In the genomic region with DNA sequence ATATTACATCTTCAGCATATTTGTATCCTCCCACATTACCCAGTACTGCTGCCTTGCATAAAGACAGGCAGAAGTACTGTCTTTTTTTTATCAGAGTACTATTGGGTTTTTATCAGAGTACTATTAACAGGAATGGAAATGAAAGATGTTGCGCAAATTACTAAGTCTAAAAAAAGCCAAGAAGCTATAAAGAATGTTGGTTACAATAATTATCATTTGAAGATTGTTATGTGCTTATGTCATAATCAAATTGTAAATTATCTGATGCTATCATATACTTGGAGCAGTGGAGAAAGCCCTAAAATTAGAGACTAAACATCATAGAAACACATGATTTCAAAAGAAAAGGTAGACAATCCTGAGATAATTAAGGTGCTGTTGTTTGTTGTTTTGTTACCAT, we compare ENCODE assay signal across 16 cellular contexts.
"Had no signal": no experiment of that assay in that cellular context is flagged by ENCODE, and none has a peak within 500 bp of the region (broad histone marks: within the 10 kb centered on the region; RNA-seq: fewer than 3 reads in every experiment).

No MANE protein-coding gene starts in this region.

- DNase-seq: activated CD4-positive, alpha-beta T cell treated with anti-CD3 and anti-CD28 coated beads for 36 hours; activated CD8-positive, alpha-beta memory T cell treated with anti-CD3 and anti-CD28 coated beads, Interleukin-2, amount 50 U/mL, for 4 hours; activated CD8-positive, alpha-beta T cell treated with anti-CD3 and anti-CD28 coated beads for 36 hours; activated T-cell treated with anti-CD3 and anti-CD28 coated beads, Interleukin-2, amount 50 U/mL, for 72 hours; central memory CD4-positive, alpha-beta T cell; effector memory CD8-positive, alpha-beta T cell; left cardiac atrium; mucosa of descending colon; natural killer cell; small intestine; T1000; tibial artery; uterus; WERI-Rb-1 had no signal

- ATAC-seq: activated CD4-positive, alpha-beta T cell treated with anti-CD3 and anti-CD28 coated beads for 36 hours; activated CD8-positive, alpha-beta T cell treated with anti-CD3 and anti-CD28 coated beads for 36 hours; activated T-cell treated with anti-CD3 and anti-CD28 coated beads, Interleukin-2, amount 50 U/mL, for 72 hours; mucosa of descending colon; natural killer cell had no signal

- H3K9me3 ChIP-seq: mucosa of descending colon, right atrium auricular region, tibial artery, uterus had no signal

- H3K4me1 ChIP-seq: uterus had no signal

- H3K27me3 ChIP-seq: right atrium auricular region, tibial artery, uterus had no signal

- H3K27ac Mint-ChIP-seq: activated CD4-positive, alpha-beta T cell treated with anti-CD3 and anti-CD28 coated beads for 36 hours; activated CD8-positive, alpha-beta T cell treated with anti-CD3 and anti-CD28 coated beads for 36 hours; activated T-cell treated with anti-CD3 and anti-CD28 coated beads, Interleukin-2, amount 50 U/mL, for 72 hours; natural killer cell had no signal

- H3K9me3 Mint-ChIP-seq: activated CD8-positive, alpha-beta T cell treated with anti-CD3 and anti-CD28 coated beads for 36 hours; effector memory CD8-positive, alpha-beta T cell; natural killer cell had no signal

- H3K27me3 Mint-ChIP-seq: activated CD4-positive, alpha-beta T cell treated with anti-CD3 and anti-CD28 coated beads for 36 hours; activated CD8-positive, alpha-beta T cell treated with anti-CD3 and anti-CD28 coated beads for 36 hours; effector memory CD8-positive, alpha-beta T cell had no signal

- H3K36me3 Mint-ChIP-seq: natural killer cell had no signal

- H3K36me3 ChIP-seq: right atrium auricular region, tibial artery, uterus, WERI-Rb-1 had no signal

- H3K4me3 Mint-ChIP-seq: activated CD4-positive, alpha-beta T cell treated with anti-CD3 and anti-CD28 coated beads for 36 hours; activated CD8-positive, alpha-beta T cell treated with anti-CD3 and anti-CD28 coated beads for 36 hours; activated T-cell treated with anti-CD3 and anti-CD28 coated beads, Interleukin-2, amount 50 U/mL, for 72 hours; natural killer cell had no signal

- H3K27ac ChIP-seq: right atrium auricular region, tibial artery, uterus, WERI-Rb-1 had no signal

- H3K4me1 Mint-ChIP-seq: activated CD4-positive, alpha-beta T cell treated with anti-CD3 and anti-CD28 coated beads for 36 hours; natural killer cell had no signal

- H3K4me3 ChIP-seq: lung, mucosa of descending colon, right atrium auricular region, tibial artery, uterus had no signal

- FAIRE-seq: small intestine had no signal
